In the genomic region with DNA sequence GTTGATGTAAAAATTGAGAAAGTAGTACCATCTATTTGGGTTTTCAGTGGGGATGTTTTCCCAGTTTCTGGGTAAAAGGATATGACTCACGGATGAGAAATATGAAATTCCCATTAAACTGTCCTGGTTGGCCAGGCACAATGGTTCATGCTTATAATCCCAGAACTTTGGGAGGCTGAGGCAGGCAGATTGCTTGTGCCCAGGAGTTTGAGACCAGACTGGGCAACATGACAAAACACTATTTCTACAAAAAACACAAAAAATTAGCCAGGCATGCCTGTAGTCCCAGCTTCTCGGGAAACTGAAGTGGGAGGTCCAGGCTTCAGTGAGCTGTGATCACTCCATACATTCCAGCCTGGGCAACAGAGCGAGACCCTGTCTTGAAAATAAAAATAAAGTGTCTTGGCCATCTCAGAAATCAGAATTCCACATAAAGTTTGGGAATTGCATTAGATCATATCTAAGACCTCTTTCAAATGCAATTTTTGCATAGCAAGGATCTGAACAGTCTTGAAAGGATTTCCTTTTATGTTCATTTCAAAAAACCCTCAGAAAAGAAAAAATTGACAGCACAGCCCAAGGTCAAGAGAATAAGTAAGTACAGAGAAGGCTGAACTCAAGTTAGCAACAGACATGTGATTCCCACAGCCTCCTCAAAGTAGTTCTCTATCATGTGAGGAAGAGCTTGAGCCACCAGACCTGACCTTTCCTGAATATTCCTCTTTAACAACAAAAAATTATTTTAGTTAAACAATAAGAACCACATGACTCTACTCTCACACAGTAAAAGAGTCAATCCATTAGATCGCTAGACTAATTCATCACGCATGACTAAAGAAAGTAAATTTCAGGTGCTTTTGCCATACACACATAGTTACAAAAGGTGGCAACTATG, we compare ENCODE assay signal across 9 cellular contexts.
DNase-seq lines count a peak whose midpoint lies in the region; ATAC-seq, FAIRE-seq and TF ChIP-seq lines count a peak whose summit lies in the region.
"Had no signal": no experiment of that assay in that cellular context is flagged by ENCODE, and none has a peak within 500 bp of the region (broad histone marks: within the 10 kb centered on the region; RNA-seq: fewer than 3 reads in every experiment).

No MANE protein-coding gene starts in this region.

- no peak for TF ChIP-seq CTCF in right atrium auricular region (IDR thresholded peaks at IDR 0.05)

- no peak for ATAC-seq in left cardiac atrium
- ATAC-seq in activated T-cell treated with anti-CD3 and anti-CD28 coated beads, Interleukin-2, amount 50 U/mL, for 72 hours (replicated peaks in 1 of 2): no peak
- no peak for ATAC-seq in GM18873 (IDR thresholded peaks at IDR 0.05; ENCODE audit: low FRiP score, unreplicated experiment)

- no peaks in the 10 kb centered on the region for H3K36me3 Mint-ChIP-seq in activated T-cell treated with anti-CD3 and anti-CD28 coated beads, Interleukin-2, amount 50 U/mL, for 72 hours (ENCODE audit: insufficient read depth in 2 of 2)

- H3K4me3 ChIP-seq in right atrium auricular region (no peak overlapping the region), muscle layer of duodenum (ENCODE audit: low read depth in 1 of 2, low read length in 2 of 2) (no peak overlapping the region)

- peaks cover 20% of the 10 kb centered on the region for H3K27me3 Mint-ChIP-seq in activated T-cell treated with anti-CD3 and anti-CD28 coated beads, Interleukin-2, amount 50 U/mL, for 72 hours (ENCODE audit: low read depth)

- H3K27me3 ChIP-seq in right atrium auricular region: no peaks in the 10 kb centered on the region
- H3K27me3 ChIP-seq in muscle layer of duodenum (ENCODE audit: low read depth, low read length): no peaks in the 10 kb centered on the region

- H3K4me1 Mint-ChIP-seq in activated T-cell treated with anti-CD3 and anti-CD28 coated beads, Interleukin-2, amount 50 U/mL, for 72 hours (ENCODE audit: low read depth): no peaks in the 10 kb centered on the region

- no peaks in the 10 kb centered on the region for H3K9me3 ChIP-seq in right atrium auricular region
- no peaks in the 10 kb centered on the region for H3K9me3 ChIP-seq in muscle layer of duodenum (ENCODE audit: control insufficient read depth in 1 of 2, low read length in 2 of 2)

- no peak overlapping the region for H3K4me3 Mint-ChIP-seq in activated T-cell treated with anti-CD3 and anti-CD28 coated beads, Interleukin-2, amount 50 U/mL, for 72 hours

- no peak for FAIRE-seq in frontal cortex (lab: Jason Lieb, UNC)
- FAIRE-seq: islet of Langerhans had no signal

- no peaks in the 10 kb centered on the region for H3K36me3 ChIP-seq in right atrium auricular region
- no peaks in the 10 kb centered on the region for H3K36me3 ChIP-seq in muscle layer of duodenum (ENCODE audit: control insufficient read depth in 1 of 2, insufficient read depth in 2 of 2, low read length in 2 of 2)

- no peak overlapping the region for H3K27ac Mint-ChIP-seq in activated T-cell treated with anti-CD3 and anti-CD28 coated beads, Interleukin-2, amount 50 U/mL, for 72 hours

- intact Hi-C loops in left cardiac atrium (cut with DNase I): loop anchor here (5.0 to 10.0 kb wide), 2 partner anchors 164 to 227 kb away; no protein-coding TSS in a partner anchor

- H3K4me1 ChIP-seq in right atrium auricular region: peaks cover 0 to 56% of the 10 kb centered on the region in 2 donors
- H3K4me1 ChIP-seq in muscle layer of duodenum (ENCODE audit: control insufficient read depth in 1 of 2, insufficient read depth in 2 of 2, low read length in 2 of 2): peaks cover 27 to 33% of the 10 kb centered on the region in 2 donors

- peak overlapping the region; percentile 82 to 91 for H3K27ac ChIP-seq in right atrium auricular region
- peak overlapping the region; percentile 86 for H3K27ac ChIP-seq in muscle layer of duodenum (ENCODE audit: low read length)

- no peaks in the 10 kb centered on the region for H3K9me3 Mint-ChIP-seq in activated T-cell treated with anti-CD3 and anti-CD28 coated beads, Interleukin-2, amount 50 U/mL, for 72 hours

- no peak for DNase-seq in right atrium auricular region (ENCODE audit: low spot score)
- DNase-seq in left cardiac atrium: no peak
- DNase-seq in dermis blood vessel endothelial cell: peak; percentile 70
- no peak for DNase-seq in activated T-cell treated with anti-CD3 and anti-CD28 coated beads, Interleukin-2, amount 50 U/mL, for 72 hours
- DNase-seq in amniotic stem cell (lab: John Stamatoyannopoulos, UW): no peak
- DNase-seq in frontal cortex (ENCODE audit: low spot score in 2 of 2): no peak
